ENCODE assay signal across 1 cellular context in the genomic region with DNA sequence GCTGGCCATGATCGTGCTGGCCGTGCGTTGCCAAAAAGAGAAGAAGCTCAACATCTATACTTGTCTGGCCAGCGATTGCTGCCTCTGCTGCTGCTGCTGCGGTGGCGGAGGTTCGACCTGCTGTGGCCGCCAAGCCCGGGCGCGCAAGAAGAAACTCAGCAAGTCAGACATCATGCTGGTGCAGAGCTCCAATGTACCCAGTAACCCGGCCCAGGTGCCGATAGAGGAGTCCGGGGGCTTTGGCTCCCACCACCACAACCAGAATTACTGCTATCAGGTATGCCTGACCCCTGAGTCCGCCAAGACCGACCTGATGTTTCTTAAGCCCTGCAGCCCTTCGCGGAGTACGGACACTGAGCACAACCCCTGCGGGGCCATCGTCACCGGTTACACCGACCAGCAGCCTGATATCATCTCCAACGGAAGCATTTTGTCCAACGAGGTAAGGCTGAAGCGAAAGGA.
TF ChIP-seq lines count a peak whose summit lies in the region.

No MANE protein-coding gene starts in this region.

TF ChIP-seq in HEK293T, 16 proteins besides CTCF, POLR2A, EP300 and RAD21 (continued from another document):
- no peak for TF ChIP-seq FOXA1 (IDR thresholded peaks at IDR 0.05)
- TF ChIP-seq TARDBP (IDR thresholded peaks at IDR 0.05) = no peak
- no peak for TF ChIP-seq FOXM1 (IDR thresholded peaks at IDR 0.05; ENCODE audit: borderline replicate concordance)
- no peak for TF ChIP-seq NFRKB (IDR thresholded peaks at IDR 0.05)
- no peak for TF ChIP-seq ARNT (IDR thresholded peaks at IDR 0.05)
- TF ChIP-seq L3MBTL2 (conservative IDR thresholded peaks at IDR 0.05) = no peak
- TF ChIP-seq HDGF (IDR thresholded peaks at IDR 0.05; ENCODE audit: borderline replicate concordance) = no peak
